ENCODE assay signal across 8 cellular contexts in genomic region chr19:48900477-48901452, GRCh38. TPM values are rescaled to one million over a fixed set of nuclear protein-coding genes. Genes with fewer than 3 reads are reported as not detected.
DNase-seq lines count a peak whose midpoint lies in the region; ATAC-seq, FAIRE-seq and TF ChIP-seq lines count a peak whose summit lies in the region.

No MANE protein-coding gene starts in this region.

- peaks cover 2% of the 10 kb centered on the region for H3K27me3 Mint-ChIP-seq in T-helper 2 cell treated with Interferon-gamma antibody and Interleukin-4, amounts not matched to agents 5 μg/mL and 100 μg/mL, for 36 hours (ENCODE audit: low read depth)

- peak overlapping the region; percentile 86 to 100 (median 97) for H3K4me2 ChIP-seq in BLaER1 treated with 17β-estradiol and CSF1 and Interleukin-3, amounts not matched to agents 10 nM and 100 nM
- H3K4me2 ChIP-seq in endothelial cell of umbilical vein (ENCODE audit: insufficient read depth, low read length): peak overlapping the region; percentile 79

- peaks cover 22% of the 10 kb centered on the region for H3K4me1 Mint-ChIP-seq in T-helper 2 cell treated with Interferon-gamma antibody and Interleukin-4, amounts not matched to agents 5 μg/mL and 100 μg/mL, for 36 hours (ENCODE audit: low read depth)

- no peaks in the 10 kb centered on the region for H3K9me1 ChIP-seq in endothelial cell of umbilical vein (replicated peaks; ENCODE audit: control insufficient read depth, extremely low read depth, insufficient read depth, low read length)

- peak overlapping the region; percentile 49 to 86 (median 80) for H3K27ac ChIP-seq in BLaER1 treated with 17β-estradiol and CSF1 and Interleukin-3, amounts not matched to agents 10 nM and 100 nM
- H3K27ac ChIP-seq in endothelial cell of umbilical vein (ENCODE audit: insufficient read depth, low read depth, low read length) (peak overlapping the region; percentile 46), muscle layer of colon (ENCODE audit: low read depth, low read length) (peak overlapping the region; percentile 100)

- H3K27me3 ChIP-seq in BLaER1 treated with 17β-estradiol and CSF1 and Interleukin-3, amounts not matched to agents 10 nM and 100 nM: peaks cover 2 to 8% (median 5%) of the 10 kb centered on the region in 11 experiments; a peak in 21 of 22 replicates
- H3K27me3 ChIP-seq in HAP-1 (ENCODE audit: low read depth): no peaks in the 10 kb centered on the region
- no peaks in the 10 kb centered on the region for H3K27me3 ChIP-seq in endothelial cell of umbilical vein (ENCODE audit: control insufficient read depth in 2 of 2, insufficient read depth in 2 of 2, low read length in 2 of 2)
- no peaks in the 10 kb centered on the region for H3K27me3 ChIP-seq in muscle layer of colon (ENCODE audit: control insufficient read depth in 1 of 2, insufficient read depth in 2 of 2, low read length in 2 of 2)

- intact Hi-C loops in endothelial cell of umbilical vein (cut with micrococcal nuclease): loop anchor here (2.0 kb wide), 3 partner anchors 28 to 64 kb away; partner anchors contain the start of genes BAX, FTL and PPP1R15A

- peak overlapping the region; percentile 95 for H3K27ac Mint-ChIP-seq in T-helper 2 cell treated with Interferon-gamma antibody and Interleukin-4, amounts not matched to agents 5 μg/mL and 100 μg/mL, for 36 hours

- TSS peak; percentile 73 for BruUV-seq in endothelial cell of umbilical vein (replicated peaks; lab: Mats Ljungman, UMichigan)

- no peak for TF ChIP-seq CTCF in endothelial cell of umbilical vein (IDR thresholded peaks at IDR 0.05; ENCODE audit: extremely low read depth in 1 of 2, insufficient read depth in 1 of 2, low read depth in 1 of 2, low read length in 2 of 2)

- H3K4me3 Mint-ChIP-seq in T-helper 2 cell treated with Interferon-gamma antibody and Interleukin-4, amounts not matched to agents 5 μg/mL and 100 μg/mL, for 36 hours: peak overlapping the region; percentile 96

- peaks cover 0 to 17% (median 0%) of the 10 kb centered on the region in 11 experiments; a peak in 3 of 22 replicates for H4K20me1 ChIP-seq in BLaER1 treated with 17β-estradiol and CSF1 and Interleukin-3, amounts not matched to agents 10 nM and 100 nM
- no peaks in the 10 kb centered on the region for H4K20me1 ChIP-seq in endothelial cell of umbilical vein (replicated peaks; ENCODE audit: control insufficient read depth, extremely low read depth, insufficient read depth, low read length)

- peak overlapping the region; percentile 27 for H2AFZ ChIP-seq in endothelial cell of umbilical vein (ENCODE audit: low read depth, low read length)

- peaks cover 29 to 46% (median 37%) of the 10 kb centered on the region in 10 experiments for H3K4me1 ChIP-seq in BLaER1 treated with 17β-estradiol and CSF1 and Interleukin-3, amounts not matched to agents 10 nM and 100 nM
- H3K4me1 ChIP-seq in HAP-1: peaks cover 15% of the 10 kb centered on the region
- H3K4me1 ChIP-seq in endothelial cell of umbilical vein (ENCODE audit: control insufficient read depth, extremely low read depth, insufficient read depth, low read length): peaks cover 12% of the 10 kb centered on the region
- peaks cover 14% of the 10 kb centered on the region for H3K4me1 ChIP-seq in muscle layer of colon (ENCODE audit: insufficient read depth, low read length)

- in situ Hi-C loops in HAP-1 (cut with MboI; ENCODE audit: low sequenced_read_pairs): no loop called here

- H3K36me3 Mint-ChIP-seq in T-helper 2 cell treated with Interferon-gamma antibody and Interleukin-4, amounts not matched to agents 5 μg/mL and 100 μg/mL, for 36 hours (ENCODE audit: low read depth): peaks cover 40% of the 10 kb centered on the region

- H3K9ac ChIP-seq in BLaER1 treated with 17β-estradiol and CSF1 and Interleukin-3, amounts not matched to agents 10 nM and 100 nM: peak overlapping the region; percentile 78 to 91 (median 86)
- H3K9ac ChIP-seq in endothelial cell of umbilical vein (replicated peaks; ENCODE audit: extremely low read depth, insufficient read depth, low read length) (peak overlapping the region; percentile 69), muscle layer of colon (ENCODE audit: low read length) (peak overlapping the region; percentile 85)

- POLR2A ChIA-PET in endothelial cell of umbilical vein (lab: Charles Lee): interaction anchor here (0.5 to 2.0 kb wide), 8 partner anchors 16 to 231 kb away, joined by 3 to 13 read pairs (median 5); partner anchors contain the start of genes BAX and PPP1R15A

- peak; percentile 93 for FAIRE-seq in endothelial cell of umbilical vein (lab: Jason Lieb, UNC)

- CTCF ChIA-PET in endothelial cell of umbilical vein (lab: Charles Lee): interaction anchor here (0.9 to 2.6 kb wide), 15 partner anchors 14 to 113 kb away, joined by 3 to 27 read pairs (median 5); partner anchors contain the start of genes DHDH, PPP1R15A and RUVBL2

- DNase-seq in HAP-1 (ENCODE audit: low spot score in 2 of 2): peak in 1 of 2 experiments; percentile 34
- peak; percentile 9 for DNase-seq in T-helper 2 cell treated with Interferon-gamma antibody and Interleukin-4, amounts not matched to agents 5 μg/mL and 100 μg/mL, for 36 hours (ENCODE audit: low spot score)
- peak; percentile 29 for DNase-seq in endothelial cell of umbilical vein (ENCODE audit: low read depth, low spot score)
- DNase-seq in NCI-H1417 treated with DMSO at 0.1 percent for 48 hours (lab: John Stamatoyannopoulos, UW): no peak
- DNase-seq in HPDE6-E6E7 (ENCODE audit: extremely low spot score): no peak

- no peaks in the 10 kb centered on the region for H3K9me3 ChIP-seq in BLaER1 treated with 17β-estradiol and CSF1 and Interleukin-3, amounts not matched to agents 10 nM and 100 nM (replicated peaks in 1 of 11)
- H3K9me3 ChIP-seq in HAP-1 (no peaks in the 10 kb centered on the region), endothelial cell of umbilical vein (replicated peaks; ENCODE audit: control insufficient read depth, insufficient read depth, low read length) (no peaks in the 10 kb centered on the region), muscle layer of colon (ENCODE audit: low read length) (no peaks in the 10 kb centered on the region)

- TF ChIP-seq POLR2A in endothelial cell of umbilical vein (IDR thresholded peaks at IDR 0.05; ENCODE audit: low read depth, low read length): no peak

- peaks cover 12% of the 10 kb centered on the region for H3K79me2 ChIP-seq in endothelial cell of umbilical vein (ENCODE audit: control insufficient read depth, insufficient read depth, low read length)

- no peak for ATAC-seq in GM21447 (IDR thresholded peaks at IDR 0.05; ENCODE audit: unreplicated experiment)

- dilution Hi-C loops in endothelial cell of umbilical vein (cut with MboI; ENCODE audit: extremely low pct_ligation_motif_present, low sequenced_read_pairs): no loop called here

- no peaks in the 10 kb centered on the region for H3K9me3 Mint-ChIP-seq in T-helper 2 cell treated with Interferon-gamma antibody and Interleukin-4, amounts not matched to agents 5 μg/mL and 100 μg/mL, for 36 hours

- peaks cover 17 to 39% (median 32%) of the 10 kb centered on the region in 11 experiments for H3K36me3 ChIP-seq in BLaER1 treated with 17β-estradiol and CSF1 and Interleukin-3, amounts not matched to agents 10 nM and 100 nM
- H3K36me3 ChIP-seq in HAP-1 (replicated peaks) (peaks cover 6% of the 10 kb centered on the region), endothelial cell of umbilical vein (ENCODE audit: control insufficient read depth in 2 of 2, extremely low read depth in 1 of 2, insufficient read depth in 2 of 2, low read length in 2 of 2) (peaks cover 2 to 9% of the 10 kb centered on the region in 2 experiments), muscle layer of colon (ENCODE audit: insufficient read depth, low read length) (peaks cover 10% of the 10 kb centered on the region)

- peak overlapping the region; percentile 74 to 94 (median 88) for H3K4me3 ChIP-seq in BLaER1 treated with 17β-estradiol and CSF1 and Interleukin-3, amounts not matched to agents 10 nM and 100 nM
- H3K4me3 ChIP-seq in HAP-1 (peak overlapping the region; percentile 47), endothelial cell of umbilical vein (replicated peaks in 1 of 3; ENCODE audit: insufficient read depth in 1 of 3, low read depth in 1 of 3, low read length in 3 of 3) (peak overlapping the region; percentile 62 to 84 (median 67)), muscle layer of colon (ENCODE audit: low read depth in 1 of 2, low read length in 2 of 2) (peak overlapping the region; percentile 90 to 93)

RNA-seq across cellular contexts. Expression of gene NUCB1, which starts 0.7 kb away (rescaled TPM):
- 190 and 194 TPM in 2 replicates for total RNA-seq in endothelial cell of umbilical vein
- 231 and 237 TPM in 2 replicates for polyA plus RNA-seq in endothelial cell of umbilical vein
- 169 and 211 TPM in 2 replicates for polyA plus RNA-seq in endothelial cell of umbilical vein (2011; cell fraction: cytosol; rRNA removed)
- 141 and 158 TPM in 2 replicates for polyA plus RNA-seq in endothelial cell of umbilical vein (2011; cell fraction: nucleus; rRNA removed)
- 138 and 226 TPM in 2 replicates for polyA plus RNA-seq in endothelial cell of umbilical vein (2012)
- polyA minus RNA-seq in endothelial cell of umbilical vein: 57.5 and 82.7 TPM in 2 replicates
- 37.8 TPM for polyA minus RNA-seq in endothelial cell of umbilical vein (2011; cell fraction: cytosol; rRNA and poly(A)+ RNA removed)
- polyA minus RNA-seq in endothelial cell of umbilical vein (2011; cell fraction: nucleus; rRNA and poly(A)+ RNA removed): 18.1 and 35.4 TPM in 2 replicates

RNA-seq across cellular contexts. Expression of gene TULP2, which starts 2.2 kb away (rescaled TPM):
- not detected in 2 replicates for total RNA-seq in endothelial cell of umbilical vein
- 0.08 and 0.18 TPM in 2 replicates for polyA plus RNA-seq in endothelial cell of umbilical vein
- polyA plus RNA-seq in endothelial cell of umbilical vein (2011; cell fraction: cytosol; rRNA removed): 0.07 and 0.14 TPM in 2 replicates
- 0.10 and 0.18 TPM in 2 replicates for polyA plus RNA-seq in endothelial cell of umbilical vein (2011; cell fraction: nucleus; rRNA removed)
- polyA plus RNA-seq in endothelial cell of umbilical vein (2012): not detected in 2 replicates
- 0.53 TPM in 1 of 2 replicates, not detected in the other for polyA minus RNA-seq in endothelial cell of umbilical vein
- not detected for polyA minus RNA-seq in endothelial cell of umbilical vein (2011; cell fraction: cytosol; rRNA and poly(A)+ RNA removed)
- not detected in 2 replicates for polyA minus RNA-seq in endothelial cell of umbilical vein (2011; cell fraction: nucleus; rRNA and poly(A)+ RNA removed)

RNA-seq across cellular contexts. Expression of gene PPP1R15A, which starts 28.5 kb away (rescaled TPM):
- total RNA-seq in endothelial cell of umbilical vein: 67.4 and 73.4 TPM in 2 replicates
- polyA plus RNA-seq in endothelial cell of umbilical vein: 34.3 and 42.3 TPM in 2 replicates
- polyA plus RNA-seq in endothelial cell of umbilical vein (2011; cell fraction: cytosol; rRNA removed): 59.0 and 85.4 TPM in 2 replicates
- 129 and 133 TPM in 2 replicates for polyA plus RNA-seq in endothelial cell of umbilical vein (2011; cell fraction: nucleus; rRNA removed)
- polyA plus RNA-seq in endothelial cell of umbilical vein (2012): 62.9 and 77.9 TPM in 2 replicates
- 29.3 and 36.4 TPM in 2 replicates for polyA minus RNA-seq in endothelial cell of umbilical vein
- 16.9 TPM for polyA minus RNA-seq in endothelial cell of umbilical vein (2011; cell fraction: cytosol; rRNA and poly(A)+ RNA removed)
- 48.8 and 83.7 TPM in 2 replicates for polyA minus RNA-seq in endothelial cell of umbilical vein (2011; cell fraction: nucleus; rRNA and poly(A)+ RNA removed)

RNA-seq across cellular contexts. Expression of gene PLEKHA4, which starts 32.3 kb away (rescaled TPM):
- total RNA-seq in endothelial cell of umbilical vein: 4.9 and 10.1 TPM in 2 replicates
- polyA plus RNA-seq in endothelial cell of umbilical vein: 3.9 and 4.5 TPM in 2 replicates
- 2.2 and 3.6 TPM in 2 replicates for polyA plus RNA-seq in endothelial cell of umbilical vein (2011; cell fraction: cytosol; rRNA removed)
- polyA plus RNA-seq in endothelial cell of umbilical vein (2011; cell fraction: nucleus; rRNA removed): 5.3 and 6.6 TPM in 2 replicates
- 3.1 and 6.5 TPM in 2 replicates for polyA plus RNA-seq in endothelial cell of umbilical vein (2012)
- polyA minus RNA-seq in endothelial cell of umbilical vein: 4.5 and 4.6 TPM in 2 replicates
- not detected for polyA minus RNA-seq in endothelial cell of umbilical vein (2011; cell fraction: cytosol; rRNA and poly(A)+ RNA removed)
- 2.7 and 2.9 TPM in 2 replicates for polyA minus RNA-seq in endothelial cell of umbilical vein (2011; cell fraction: nucleus; rRNA and poly(A)+ RNA removed)

RNA-seq across cellular contexts. Expression of gene DHDH, which starts 32.7 kb away (rescaled TPM):
- total RNA-seq in endothelial cell of umbilical vein: not detected in 2 replicates
- not detected in 2 replicates for polyA plus RNA-seq in endothelial cell of umbilical vein
- not detected in 2 replicates for polyA plus RNA-seq in endothelial cell of umbilical vein (2011; cell fraction: cytosol; rRNA removed)
- not detected in 2 replicates for polyA plus RNA-seq in endothelial cell of umbilical vein (2011; cell fraction: nucleus; rRNA removed)
- not detected in 2 replicates for polyA plus RNA-seq in endothelial cell of umbilical vein (2012)
- polyA minus RNA-seq in endothelial cell of umbilical vein: not detected in 2 replicates
- polyA minus RNA-seq in endothelial cell of umbilical vein (2011; cell fraction: cytosol; rRNA and poly(A)+ RNA removed): not detected
- polyA minus RNA-seq in endothelial cell of umbilical vein (2011; cell fraction: nucleus; rRNA and poly(A)+ RNA removed): not detected in 2 replicates

Comparison
In these comparisons a context has a peak if more than half of its experiments do, and no peak if none do; other contexts are left out.
1. H3K27ac ChIP-seq: peak in every context shown above with its lines; median percentile 100 in muscle layer of colon; 80 in BLaER1 treated with 17β-estradiol and CSF1 and Interleukin-3, amounts not matched to agents 10 nM and 100 nM; 46 in endothelial cell of umbilical vein.
2. DNase-seq: peak in T-helper 2 cell treated with Interferon-gamma antibody and Interleukin-4, amounts not matched to agents 5 μg/mL and 100 μg/mL, for 36 hours (single experiment) and endothelial cell of umbilical vein (single experiment); none in NCI-H1417 treated with DMSO at 0.1 percent for 48 hours (single experiment) and HPDE6-E6E7 (single experiment).
3. Peak in every context shown above with its lines, with median percentiles within 50 percentile points of each other: H3K4me3 ChIP-seq and H3K9ac ChIP-seq.